20 cellular contexts compared by ENCODE assay signal in the genomic region with DNA sequence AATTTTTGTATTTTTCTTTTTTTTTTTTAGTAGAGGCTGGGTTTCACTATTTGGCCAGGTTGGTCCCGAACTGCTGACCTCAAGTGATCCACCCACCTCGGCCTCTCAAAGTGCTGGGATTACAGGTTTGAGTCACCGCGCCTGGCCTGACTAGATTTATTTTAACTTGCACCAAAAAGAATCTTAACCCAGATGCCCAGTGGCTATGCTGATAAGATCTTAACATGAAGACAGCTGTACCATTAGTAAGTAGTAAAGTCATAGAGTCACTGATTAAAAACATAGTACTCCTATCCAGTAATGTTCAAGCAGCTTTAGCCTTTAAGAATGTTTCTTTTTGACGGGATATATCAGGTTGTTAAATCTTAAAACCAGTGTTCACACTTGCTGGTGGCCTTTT.
DNase-seq lines count a peak whose midpoint lies in the region; ATAC-seq, FAIRE-seq and TF ChIP-seq lines count a peak whose summit lies in the region.
"Had no signal": no experiment of that assay in that cellular context is flagged by ENCODE, and none has a peak within 500 bp of the region (broad histone marks: within the 10 kb centered on the region; RNA-seq: fewer than 3 reads in every experiment).

No MANE protein-coding gene starts in this region.

- H3K27ac ChIP-seq in colonic mucosa: no peak overlapping the region
- H3K27ac ChIP-seq: A549, KMS-11 had no signal

- H3K27me3 Mint-ChIP-seq in neural crest cell (ENCODE audit: low read depth) (no peaks in the 10 kb centered on the region), WTC11 (ENCODE audit: low read depth) (no peaks in the 10 kb centered on the region; the same call in 1 of the 2 replicates)

- no peak for FAIRE-seq in H54 (lab: Jason Lieb, UNC)
- FAIRE-seq: A549, GM12892, H1 had no signal

- TF ChIP-seq POLR2A in H54 (IDR thresholded peaks at IDR 0.05; ENCODE audit: low read depth, low read length): no peak

- TF ChIP-seq CTCF in neural crest cell (conservative IDR thresholded peaks at IDR 0.05): no peak
- TF ChIP-seq CTCF in WTC11 (IDR thresholded peaks at IDR 0.05): no peak
- no peak for TF ChIP-seq CTCF in colonic mucosa (IDR thresholded peaks at IDR 0.05)

- H3K27ac Mint-ChIP-seq in neural crest cell (ENCODE audit: unreplicated experiment) (peak overlapping the region; percentile 57), WTC11 (no peak overlapping the region)

- DNase-seq in EH (ENCODE audit: low read depth) (peak; percentile 67), NCI-H226 (peak; percentile 31), amniotic epithelial cell (ENCODE audit: low read depth) (peak; percentile 75), neural crest cell (ENCODE audit: low read depth, low spot score) (no peak), H54 (ENCODE audit: insufficient read length, low spot score) (no peak), WTC11 (ENCODE audit: low spot score) (no peak), colonic mucosa (no peak)
- DNase-seq: C1 segment of cervical spinal cord, DND-41, MG63, NCI-H1092, NCI-H146, NCI-H2081 treated with DMSO at 0.1 percent for 48 hours, NCI-H524, Right ventricle myocardium superior had no signal

- CTCF ChIA-PET in WTC11 (lab: Charles Lee): no interaction called here

- POLR2A ChIA-PET in WTC11 (lab: Charles Lee): no interaction called here

- H3K36me3 ChIP-seq in colonic mucosa: no peaks in the 10 kb centered on the region
- H3K36me3 ChIP-seq: MG63 had no signal

- H3K36me3 Mint-ChIP-seq in neural crest cell (ENCODE audit: low read depth): no peaks in the 10 kb centered on the region
- no peaks in the 10 kb centered on the region for H3K36me3 Mint-ChIP-seq in WTC11

- intact Hi-C loops in colonic mucosa (cut with DNase I): no loop called here

- H3K9me3 ChIP-seq in colonic mucosa: no peaks in the 10 kb centered on the region
- H3K9me3 ChIP-seq: A549, MG63 had no signal

- ATAC-seq in WTC11: no peak
- ATAC-seq: A549, Panc1 had no signal

- no peaks in the 10 kb centered on the region for H3K4me1 Mint-ChIP-seq in neural crest cell
- no peaks in the 10 kb centered on the region for H3K4me1 Mint-ChIP-seq in WTC11

- H3K9me3 Mint-ChIP-seq in neural crest cell: peaks cover 3% of the 10 kb centered on the region
- H3K9me3 Mint-ChIP-seq in WTC11: no peaks in the 10 kb centered on the region

- H3K9ac ChIP-seq in colonic mucosa (ENCODE audit: low read depth in 2 of 2, low read length in 2 of 2): no peak overlapping the region
- H3K9ac ChIP-seq: KMS-11 had no signal

- no peaks in the 10 kb centered on the region for H3K27me3 ChIP-seq in colonic mucosa
- H3K27me3 ChIP-seq: MG63 had no signal

- no peak overlapping the region for H3K4me3 ChIP-seq in colonic mucosa
- H3K4me3 ChIP-seq: A549, MG63 had no signal

- no peaks in the 10 kb centered on the region for H3K4me1 ChIP-seq in colonic mucosa
- H3K4me1 ChIP-seq: A549 had no signal

- H3K4me3 Mint-ChIP-seq in neural crest cell: no peak overlapping the region
- no peak overlapping the region for H3K4me3 Mint-ChIP-seq in WTC11

TF ChIP-seq in WTC11, 78 proteins besides CTCF, POLR2A, EP300 and RAD21 (continues in another document):
- no peak for TF ChIP-seq NFYB (CRISPR knock-in tag; conservative IDR thresholded peaks at IDR 0.05; ENCODE audit: low read depth)
- no peak for TF ChIP-seq NFE2L1 (CRISPR knock-in tag; IDR thresholded peaks at IDR 0.05)
- TF ChIP-seq ZNF263 (CRISPR knock-in tag; IDR thresholded peaks at IDR 0.05; ENCODE audit: low read depth): no peak
- TF ChIP-seq FOXP1 (CRISPR knock-in tag; IDR thresholded peaks at IDR 0.05; ENCODE audit: borderline replicate concordance): no peak
- TF ChIP-seq, protein P1, sequence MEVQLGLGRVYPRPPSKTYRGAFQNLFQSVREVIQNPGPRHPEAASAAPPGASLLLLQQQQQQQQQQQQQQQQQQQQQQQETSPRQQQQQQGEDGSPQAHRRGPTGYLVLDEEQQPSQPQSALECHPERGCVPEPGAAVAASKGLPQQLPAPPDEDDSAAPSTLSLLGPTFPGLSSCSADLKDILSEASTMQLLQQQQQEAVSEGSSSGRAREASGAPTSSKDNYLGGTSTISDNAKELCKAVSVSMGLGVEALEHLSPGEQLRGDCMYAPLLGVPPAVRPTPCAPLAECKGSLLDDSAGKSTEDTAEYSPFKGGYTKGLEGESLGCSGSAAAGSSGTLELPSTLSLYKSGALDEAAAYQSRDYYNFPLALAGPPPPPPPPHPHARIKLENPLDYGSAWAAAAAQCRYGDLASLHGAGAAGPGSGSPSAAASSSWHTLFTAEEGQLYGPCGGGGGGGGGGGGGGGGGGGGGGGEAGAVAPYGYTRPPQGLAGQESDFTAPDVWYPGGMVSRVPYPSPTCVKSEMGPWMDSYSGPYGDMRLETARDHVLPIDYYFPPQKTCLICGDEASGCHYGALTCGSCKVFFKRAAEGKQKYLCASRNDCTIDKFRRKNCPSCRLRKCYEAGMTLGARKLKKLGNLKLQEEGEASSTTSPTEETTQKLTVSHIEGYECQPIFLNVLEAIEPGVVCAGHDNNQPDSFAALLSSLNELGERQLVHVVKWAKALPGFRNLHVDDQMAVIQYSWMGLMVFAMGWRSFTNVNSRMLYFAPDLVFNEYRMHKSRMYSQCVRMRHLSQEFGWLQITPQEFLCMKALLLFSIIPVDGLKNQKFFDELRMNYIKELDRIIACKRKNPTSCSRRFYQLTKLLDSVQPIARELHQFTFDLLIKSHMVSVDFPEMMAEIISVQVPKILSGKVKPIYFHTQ (CRISPR knock-in tag; IDR thresholded peaks at IDR 0.05): no peak
- TF ChIP-seq ZNF121 (CRISPR knock-in tag; IDR thresholded peaks at IDR 0.05): no peak
- no peak for TF ChIP-seq ATF1 (CRISPR knock-in tag; IDR thresholded peaks at IDR 0.05)
- TF ChIP-seq, protein P2, sequence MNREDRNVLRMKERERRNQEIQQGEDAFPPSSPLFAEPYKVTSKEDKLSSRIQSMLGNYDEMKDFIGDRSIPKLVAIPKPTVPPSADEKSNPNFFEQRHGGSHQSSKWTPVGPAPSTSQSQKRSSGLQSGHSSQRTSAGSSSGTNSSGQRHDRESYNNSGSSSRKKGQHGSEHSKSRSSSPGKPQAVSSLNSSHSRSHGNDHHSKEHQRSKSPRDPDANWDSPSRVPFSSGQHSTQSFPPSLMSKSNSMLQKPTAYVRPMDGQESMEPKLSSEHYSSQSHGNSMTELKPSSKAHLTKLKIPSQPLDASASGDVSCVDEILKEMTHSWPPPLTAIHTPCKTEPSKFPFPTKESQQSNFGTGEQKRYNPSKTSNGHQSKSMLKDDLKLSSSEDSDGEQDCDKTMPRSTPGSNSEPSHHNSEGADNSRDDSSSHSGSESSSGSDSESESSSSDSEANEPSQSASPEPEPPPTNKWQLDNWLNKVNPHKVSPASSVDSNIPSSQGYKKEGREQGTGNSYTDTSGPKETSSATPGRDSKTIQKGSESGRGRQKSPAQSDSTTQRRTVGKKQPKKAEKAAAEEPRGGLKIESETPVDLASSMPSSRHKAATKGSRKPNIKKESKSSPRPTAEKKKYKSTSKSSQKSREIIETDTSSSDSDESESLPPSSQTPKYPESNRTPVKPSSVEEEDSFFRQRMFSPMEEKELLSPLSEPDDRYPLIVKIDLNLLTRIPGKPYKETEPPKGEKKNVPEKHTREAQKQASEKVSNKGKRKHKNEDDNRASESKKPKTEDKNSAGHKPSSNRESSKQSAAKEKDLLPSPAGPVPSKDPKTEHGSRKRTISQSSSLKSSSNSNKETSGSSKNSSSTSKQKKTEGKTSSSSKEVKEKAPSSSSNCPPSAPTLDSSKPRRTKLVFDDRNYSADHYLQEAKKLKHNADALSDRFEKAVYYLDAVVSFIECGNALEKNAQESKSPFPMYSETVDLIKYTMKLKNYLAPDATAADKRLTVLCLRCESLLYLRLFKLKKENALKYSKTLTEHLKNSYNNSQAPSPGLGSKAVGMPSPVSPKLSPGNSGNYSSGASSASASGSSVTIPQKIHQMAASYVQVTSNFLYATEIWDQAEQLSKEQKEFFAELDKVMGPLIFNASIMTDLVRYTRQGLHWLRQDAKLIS (CRISPR knock-in tag; IDR thresholded peaks at IDR 0.05; ENCODE audit: borderline replicate concordance): no peak
- TF ChIP-seq, protein P3, sequence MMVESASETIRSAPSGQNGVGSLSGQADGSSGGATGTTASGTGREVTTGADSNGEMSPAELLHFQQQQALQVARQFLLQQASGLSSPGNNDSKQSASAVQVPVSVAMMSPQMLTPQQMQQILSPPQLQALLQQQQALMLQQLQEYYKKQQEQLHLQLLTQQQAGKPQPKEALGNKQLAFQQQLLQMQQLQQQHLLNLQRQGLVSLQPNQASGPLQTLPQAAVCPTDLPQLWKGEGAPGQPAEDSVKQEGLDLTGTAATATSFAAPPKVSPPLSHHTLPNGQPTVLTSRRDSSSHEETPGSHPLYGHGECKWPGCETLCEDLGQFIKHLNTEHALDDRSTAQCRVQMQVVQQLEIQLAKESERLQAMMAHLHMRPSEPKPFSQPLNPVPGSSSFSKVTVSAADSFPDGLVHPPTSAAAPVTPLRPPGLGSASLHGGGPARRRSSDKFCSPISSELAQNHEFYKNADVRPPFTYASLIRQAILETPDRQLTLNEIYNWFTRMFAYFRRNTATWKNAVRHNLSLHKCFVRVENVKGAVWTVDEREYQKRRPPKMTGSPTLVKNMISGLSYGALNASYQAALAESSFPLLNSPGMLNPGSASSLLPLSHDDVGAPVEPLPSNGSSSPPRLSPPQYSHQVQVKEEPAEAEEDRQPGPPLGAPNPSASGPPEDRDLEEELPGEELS (CRISPR knock-in tag; IDR thresholded peaks at IDR 0.05): no peak
- TF ChIP-seq NFATC4 (CRISPR knock-in tag; IDR thresholded peaks at IDR 0.05): no peak
- TF ChIP-seq, protein P4, sequence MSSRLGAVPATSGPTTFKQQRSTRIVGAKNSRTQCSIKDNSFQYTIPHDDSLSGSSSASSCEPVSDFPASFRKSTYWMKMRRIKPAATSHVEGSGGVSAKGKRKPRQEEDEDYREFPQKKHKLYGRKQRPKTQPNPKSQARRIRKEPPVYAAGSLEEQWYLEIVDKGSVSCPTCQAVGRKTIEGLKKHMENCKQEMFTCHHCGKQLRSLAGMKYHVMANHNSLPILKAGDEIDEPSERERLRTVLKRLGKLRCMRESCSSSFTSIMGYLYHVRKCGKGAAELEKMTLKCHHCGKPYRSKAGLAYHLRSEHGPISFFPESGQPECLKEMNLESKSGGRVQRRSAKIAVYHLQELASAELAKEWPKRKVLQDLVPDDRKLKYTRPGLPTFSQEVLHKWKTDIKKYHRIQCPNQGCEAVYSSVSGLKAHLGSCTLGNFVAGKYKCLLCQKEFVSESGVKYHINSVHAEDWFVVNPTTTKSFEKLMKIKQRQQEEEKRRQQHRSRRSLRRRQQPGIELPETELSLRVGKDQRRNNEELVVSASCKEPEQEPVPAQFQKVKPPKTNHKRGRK (CRISPR knock-in tag; IDR thresholded peaks at IDR 0.05; ENCODE audit: borderline replicate concordance): no peak

Comparison
In these comparisons a context has a peak if more than half of its experiments do, and no peak if none do; other contexts are left out.
1. DNase-seq: peak in EH (single experiment), NCI-H226 (single experiment) and amniotic epithelial cell (single experiment); none in neural crest cell (single experiment), H54 (single experiment), WTC11 (single experiment) and colonic mucosa (single experiment).